31 cellular contexts compared by ENCODE assay signal in genomic region chr3:119762876-119763275, GRCh38. TPM values are rescaled to one million over a fixed set of nuclear protein-coding genes. Genes with fewer than 3 reads are reported as not detected.
"Had no signal": no experiment of that assay in that cellular context is flagged by ENCODE, and none has a peak within 500 bp of the region (broad histone marks: within the 10 kb centered on the region; RNA-seq: fewer than 3 reads in every experiment).

No MANE protein-coding gene starts in this region.

- H3K4me3 ChIP-seq: adrenal gland, Peyer's patch, SJSA1 had no signal

- ATAC-seq: activated CD8-positive, alpha-beta T cell treated with anti-CD3 and anti-CD28 coated beads for 36 hours; activated naive CD4-positive, alpha-beta T cell treated with anti-CD3 and anti-CD28 coated beads, Interleukin-2, amount 50 U/mL, for 72 hours; PC-3 had no signal

- H3K4me3 Mint-ChIP-seq: activated CD4-positive, alpha-beta T cell treated with anti-CD3 and anti-CD28 coated beads, Interleukin-2, amount 10 ng/mL, durations not matched to agents 24 days and 14 days; activated CD8-positive, alpha-beta T cell treated with anti-CD3 and anti-CD28 coated beads for 36 hours; activated naive CD4-positive, alpha-beta T cell treated with anti-CD3 and anti-CD28 coated beads for 36 hours; activated T-cell treated with anti-CD3 and anti-CD28 coated beads, Interleukin-2, amount 50 U/mL, for 24 hours; brain; T-helper 1 cell treated with Interleukin-12 subunit alpha and Interleukin-12 subunit beta and Interleukin-4 antibody, amounts not matched to agents 30 μg/mL and 1 μg/mL, for 36 hours; T-helper 2 cell treated with Interferon-gamma antibody and Interleukin-4, amounts not matched to agents 5 μg/mL and 100 μg/mL, for 36 hours had no signal

- H3K4me2 ChIP-seq: SK-N-SH had no signal

- H3K9me3 ChIP-seq: adrenal gland, Peyer's patch, SJSA1 had no signal

- H3K27ac Mint-ChIP-seq: activated CD4-positive, alpha-beta T cell treated with anti-CD3 and anti-CD28 coated beads, Interleukin-2, amount 10 ng/mL, durations not matched to agents 24 days and 14 days; activated CD8-positive, alpha-beta T cell treated with anti-CD3 and anti-CD28 coated beads for 36 hours; activated naive CD4-positive, alpha-beta T cell treated with anti-CD3 and anti-CD28 coated beads for 36 hours; activated naive CD4-positive, alpha-beta T cell treated with anti-CD3 and anti-CD28 coated beads, Interleukin-2, amount 50 U/mL, for 72 hours; activated T-cell treated with anti-CD3 and anti-CD28 coated beads, Interleukin-2, amount 50 U/mL, for 24 hours; activated T-helper 2 cell treated with anti-CD3 and anti-CD28 coated beads, Interferon-gamma antibody, Interleukin-2, Interleukin-4, amounts not matched to agents 10 μg/mL and 5 μg/mL and 100 μg/mL, durations not matched to agents 14 hours and 24 hours and 36 hours; brain; T-helper 1 cell treated with Interleukin-12 subunit alpha and Interleukin-12 subunit beta and Interleukin-4 antibody, amounts not matched to agents 30 μg/mL and 1 μg/mL, for 36 hours; T-helper 2 cell treated with Interferon-gamma antibody and Interleukin-4, amounts not matched to agents 5 μg/mL and 100 μg/mL, for 36 hours had no signal

- H3K9ac ChIP-seq: SK-N-SH had no signal

- H3K4me1 Mint-ChIP-seq: activated CD4-positive, alpha-beta T cell treated with anti-CD3 and anti-CD28 coated beads, Interleukin-2, amount 10 ng/mL, durations not matched to agents 24 days and 14 days; brain had no signal

- H3K27ac ChIP-seq: adrenal gland, Peyer's patch, SJSA1 had no signal

- H3K36me3 Mint-ChIP-seq: activated naive CD4-positive, alpha-beta T cell treated with anti-CD3 and anti-CD28 coated beads, Interleukin-2, amount 50 U/mL, for 72 hours had no signal

- H3K4me1 ChIP-seq: adrenal gland, Peyer's patch had no signal

- H3K36me3 ChIP-seq: adrenal gland, Peyer's patch, SJSA1 had no signal

- FAIRE-seq: bronchial epithelial cell, TTC549 had no signal

- H3K27me3 ChIP-seq: adrenal gland, Peyer's patch, SJSA1 had no signal

- DNase-seq: activated CD4-positive, alpha-beta T cell treated with anti-CD3 and anti-CD28 coated beads, Interleukin-2, amount 10 ng/mL, durations not matched to agents 24 days and 14 days; activated CD4-positive, alpha-beta T cell treated with anti-CD3 and anti-CD28 coated beads, Interleukin-2, amount 50 U/mL, for 4 hours; activated CD8-positive, alpha-beta T cell treated with anti-CD3 and anti-CD28 coated beads for 36 hours; activated gamma-delta T cell treated with Interleukin-2 at 50 U/mL for 16 hours; activated naive CD4-positive, alpha-beta T cell treated with anti-CD3 and anti-CD28 coated beads for 36 hours; activated T-cell treated with anti-CD3 and anti-CD28 coated beads, Interleukin-2, amount 50 U/mL, for 24 hours; adrenal gland; caudate nucleus; cerebellar nuclear complex; NCI-H1105; NCI-H1417 treated with DMSO at 0.1 percent for 48 hours; NCI-H187 treated with DMSO at 0.1 percent for 48 hours; NCI-H2081; NCI-H345; NCI-H526; NCI-H748 treated with DMSO at 0.1 percent for 48 hours; NK-92 treated with Interleukin-12 subunit alpha and Interleukin-12 subunit beta, amount 100 ng/mL, for 24 hours; PC-3; Peyer's patch; RPMI8226; SHP77 treated with DMSO at 0.1 percent for 48 hours; SK-N-SH had no signal

RNA-seq across cellular contexts. Expression of gene NR1I2, which starts 19.0 kb away (rescaled TPM):
- total RNA-seq: bronchial epithelial cell, LHCN-M2 had no signal
